Comparison of ENCODE assay signal across 1 cellular context in the genomic region with DNA sequence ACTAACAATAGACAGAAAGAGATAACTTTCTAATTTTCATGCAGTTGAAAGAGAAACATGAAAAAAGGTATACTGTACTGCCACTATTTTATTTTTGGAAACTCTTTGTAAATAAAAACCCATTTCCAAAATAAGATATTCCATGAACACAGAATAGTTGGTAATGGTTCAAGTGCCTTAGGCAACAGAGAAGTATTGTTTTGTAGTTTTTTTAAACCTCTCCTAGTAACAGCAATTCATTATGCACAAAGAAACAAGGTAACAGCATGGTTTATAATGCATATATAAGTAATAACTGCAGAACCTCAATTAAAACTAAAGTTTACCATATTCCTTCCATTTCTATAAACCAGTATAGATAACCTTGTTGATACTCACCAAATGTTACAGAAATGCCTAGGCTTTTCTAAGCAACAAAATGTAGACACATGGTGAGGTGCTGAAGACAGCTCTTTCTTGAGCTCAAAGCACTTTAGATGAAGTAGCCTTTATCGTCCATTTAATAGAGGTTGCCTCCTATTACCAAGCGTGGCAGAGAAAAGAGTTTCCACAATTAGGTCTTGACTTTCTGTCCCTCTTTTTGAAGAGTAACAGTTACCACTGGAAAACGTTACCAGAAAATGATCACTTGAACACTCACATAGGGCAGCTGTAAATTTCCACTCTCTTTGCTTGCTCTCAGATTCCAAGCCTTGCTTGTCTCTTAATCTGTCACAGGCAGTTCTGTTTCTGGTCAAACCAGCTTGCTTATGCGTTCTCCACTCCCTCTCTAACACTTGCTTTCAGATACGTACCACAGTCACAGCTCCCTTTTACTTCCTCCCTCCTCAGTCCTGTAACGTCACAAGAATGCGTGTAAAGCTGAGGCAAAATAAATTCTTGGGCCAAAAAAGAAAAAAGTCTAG.
TF ChIP-seq lines count a peak whose summit lies in the region.

No MANE protein-coding gene starts in this region.

TF ChIP-seq in K562, 482 proteins besides CTCF, POLR2A, EP300 and RAD21 (continued from another document):
- TF ChIP-seq, protein P1, sequence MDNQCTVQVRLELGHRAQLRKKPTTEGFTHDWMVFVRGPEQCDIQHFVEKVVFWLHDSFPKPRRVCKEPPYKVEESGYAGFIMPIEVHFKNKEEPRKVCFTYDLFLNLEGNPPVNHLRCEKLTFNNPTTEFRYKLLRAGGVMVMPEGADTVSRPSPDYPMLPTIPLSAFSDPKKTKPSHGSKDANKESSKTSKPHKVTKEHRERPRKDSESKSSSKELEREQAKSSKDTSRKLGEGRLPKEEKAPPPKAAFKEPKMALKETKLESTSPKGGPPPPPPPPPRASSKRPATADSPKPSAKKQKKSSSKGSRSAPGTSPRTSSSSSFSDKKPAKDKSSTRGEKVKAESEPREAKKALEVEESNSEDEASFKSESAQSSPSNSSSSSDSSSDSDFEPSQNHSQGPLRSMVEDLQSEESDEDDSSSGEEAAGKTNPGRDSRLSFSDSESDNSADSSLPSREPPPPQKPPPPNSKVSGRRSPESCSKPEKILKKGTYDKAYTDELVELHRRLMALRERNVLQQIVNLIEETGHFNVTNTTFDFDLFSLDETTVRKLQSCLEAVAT (IDR thresholded peaks at IDR 0.05), result no peak
- TF ChIP-seq, protein P2, sequence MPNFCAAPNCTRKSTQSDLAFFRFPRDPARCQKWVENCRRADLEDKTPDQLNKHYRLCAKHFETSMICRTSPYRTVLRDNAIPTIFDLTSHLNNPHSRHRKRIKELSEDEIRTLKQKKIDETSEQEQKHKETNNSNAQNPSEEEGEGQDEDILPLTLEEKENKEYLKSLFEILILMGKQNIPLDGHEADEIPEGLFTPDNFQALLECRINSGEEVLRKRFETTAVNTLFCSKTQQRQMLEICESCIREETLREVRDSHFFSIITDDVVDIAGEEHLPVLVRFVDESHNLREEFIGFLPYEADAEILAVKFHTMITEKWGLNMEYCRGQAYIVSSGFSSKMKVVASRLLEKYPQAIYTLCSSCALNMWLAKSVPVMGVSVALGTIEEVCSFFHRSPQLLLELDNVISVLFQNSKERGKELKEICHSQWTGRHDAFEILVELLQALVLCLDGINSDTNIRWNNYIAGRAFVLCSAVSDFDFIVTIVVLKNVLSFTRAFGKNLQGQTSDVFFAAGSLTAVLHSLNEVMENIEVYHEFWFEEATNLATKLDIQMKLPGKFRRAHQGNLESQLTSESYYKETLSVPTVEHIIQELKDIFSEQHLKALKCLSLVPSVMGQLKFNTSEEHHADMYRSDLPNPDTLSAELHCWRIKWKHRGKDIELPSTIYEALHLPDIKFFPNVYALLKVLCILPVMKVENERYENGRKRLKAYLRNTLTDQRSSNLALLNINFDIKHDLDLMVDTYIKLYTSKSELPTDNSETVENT (CRISPR knock-in tag; IDR thresholded peaks at IDR 0.05), result no peak
- TF ChIP-seq, protein P3, sequence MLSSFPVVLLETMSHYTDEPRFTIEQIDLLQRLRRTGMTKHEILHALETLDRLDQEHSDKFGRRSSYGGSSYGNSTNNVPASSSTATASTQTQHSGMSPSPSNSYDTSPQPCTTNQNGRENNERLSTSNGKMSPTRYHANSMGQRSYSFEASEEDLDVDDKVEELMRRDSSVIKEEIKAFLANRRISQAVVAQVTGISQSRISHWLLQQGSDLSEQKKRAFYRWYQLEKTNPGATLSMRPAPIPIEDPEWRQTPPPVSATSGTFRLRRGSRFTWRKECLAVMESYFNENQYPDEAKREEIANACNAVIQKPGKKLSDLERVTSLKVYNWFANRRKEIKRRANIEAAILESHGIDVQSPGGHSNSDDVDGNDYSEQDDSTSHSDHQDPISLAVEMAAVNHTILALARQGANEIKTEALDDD (IDR thresholded peaks at IDR 0.05), result peak; percentile 44; the same call in 1 of the 2 replicates
- TF ChIP-seq ZNF354B (CRISPR knock-in tag; IDR thresholded peaks at IDR 0.05), result no peak
- no peak for TF ChIP-seq ESRRA (IDR thresholded peaks at IDR 0.05; ENCODE audit: borderline replicate concordance, low read depth)
- TF ChIP-seq U2AF1 (optimal IDR thresholded peaks at IDR 0.05; ENCODE audit: low read depth, low read length), result no peak
- TF ChIP-seq, protein P4, sequence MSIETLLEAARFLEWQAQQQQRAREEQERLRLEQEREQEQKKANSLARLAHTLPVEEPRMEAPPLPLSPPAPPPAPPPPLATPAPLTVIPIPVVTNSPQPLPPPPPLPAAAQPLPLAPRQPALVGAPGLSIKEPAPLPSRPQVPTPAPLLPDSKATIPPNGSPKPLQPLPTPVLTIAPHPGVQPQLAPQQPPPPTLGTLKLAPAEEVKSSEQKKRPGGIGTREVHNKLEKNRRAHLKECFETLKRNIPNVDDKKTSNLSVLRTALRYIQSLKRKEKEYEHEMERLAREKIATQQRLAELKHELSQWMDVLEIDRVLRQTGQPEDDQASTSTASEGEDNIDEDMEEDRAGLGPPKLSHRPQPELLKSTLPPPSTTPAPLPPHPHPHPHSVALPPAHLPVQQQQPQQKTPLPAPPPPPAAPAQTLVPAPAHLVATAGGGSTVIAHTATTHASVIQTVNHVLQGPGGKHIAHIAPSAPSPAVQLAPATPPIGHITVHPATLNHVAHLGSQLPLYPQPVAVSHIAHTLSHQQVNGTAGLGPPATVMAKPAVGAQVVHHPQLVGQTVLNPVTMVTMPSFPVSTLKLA (conservative IDR thresholded peaks at IDR 0.05), result peak in 1 of 2 experiments; percentile 45; a peak in 1 of 4 replicates
TF ChIP-seq in K562: peak in this region for 12.
